Comparison of ENCODE assay signal across 24 cellular contexts in the genomic region with DNA sequence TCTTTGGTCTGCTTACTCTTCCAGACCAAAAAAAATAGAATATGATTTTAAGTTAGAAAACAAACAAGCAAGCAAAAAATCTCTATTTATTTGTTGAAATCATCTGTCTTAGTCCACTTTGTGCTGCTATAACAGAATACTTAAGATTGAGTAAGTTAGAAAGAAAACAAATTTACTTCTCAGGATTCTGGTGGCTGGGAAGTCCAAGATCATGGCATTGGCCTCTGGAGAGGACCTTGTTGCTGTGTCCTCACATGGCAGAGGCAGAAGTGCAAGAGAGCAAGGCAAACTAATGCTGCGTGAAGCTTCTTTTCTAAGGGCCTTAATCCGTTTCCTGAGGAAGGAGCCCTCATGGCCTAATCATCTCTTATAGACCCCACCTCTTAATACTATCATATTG.
"Had no signal": no experiment of that assay in that cellular context is flagged by ENCODE, and none has a peak within 500 bp of the region (broad histone marks: within the 10 kb centered on the region; RNA-seq: fewer than 3 reads in every experiment).

No MANE protein-coding gene starts in this region.

- ATAC-seq: mucosa of descending colon; naive thymus-derived CD4-positive, alpha-beta T cell; sciatic nerve; stimulated activated memory B cell treated with anti-CD40 and anti-IgM and Interleukin-4, amounts not matched to agents 10 μg/mL and 1 μg/mL and 100 μg/mL, for 72 hours; stimulated activated naive CD8-positive, alpha-beta T cell treated with anti-CD3 and anti-CD28 coated beads, Interleukin-15, amount 100 ng/mL, for 72 hours had no signal

- H3K36me3 Mint-ChIP-seq: stimulated activated memory B cell treated with anti-CD40 and anti-IgM and Interleukin-4, amounts not matched to agents 10 μg/mL and 1 μg/mL and 100 μg/mL, for 72 hours; type B pancreatic cell had no signal

- H3K27ac Mint-ChIP-seq: natural killer cell treated with Interleukin-12 subunit alpha and Interleukin-12 subunit beta and Interleukin-15 and Interleukin-18, amount 100 ng/mL, for 72 hours; progenitor cell of endocrine pancreas; stimulated activated memory B cell treated with anti-CD40 and anti-IgM and Interleukin-4, amounts not matched to agents 10 μg/mL and 1 μg/mL and 100 μg/mL, for 72 hours; stimulated activated naive CD8-positive, alpha-beta T cell treated with anti-CD3 and anti-CD28 coated beads, Interleukin-15, amount 100 ng/mL, for 72 hours; type B pancreatic cell had no signal

- H3K27ac ChIP-seq: hepatocyte, left ventricle myocardium inferior, ovary, right atrium auricular region, skin epidermis, tibial nerve, uterus had no signal

- H3K36me3 ChIP-seq: left ventricle myocardium inferior, ovary, right atrium auricular region, tibial nerve, uterus had no signal

- H3K9me3 ChIP-seq: mucosa of descending colon, ovary, right atrium auricular region, uterus had no signal

- H3K4me3 ChIP-seq: hepatocyte, left ventricle myocardium inferior, lung, mucosa of descending colon, ovary, right atrium auricular region, skin epidermis, tibial nerve, uterus had no signal

- H3K4me3 Mint-ChIP-seq: naive thymus-derived CD4-positive, alpha-beta T cell; natural killer cell treated with Interleukin-12 subunit alpha and Interleukin-12 subunit beta and Interleukin-15 and Interleukin-18, amount 100 ng/mL, for 72 hours; stimulated activated memory B cell treated with anti-CD40 and anti-IgM and Interleukin-4, amounts not matched to agents 10 μg/mL and 1 μg/mL and 100 μg/mL, for 72 hours; stimulated activated naive CD8-positive, alpha-beta T cell treated with anti-CD3 and anti-CD28 coated beads, Interleukin-15, amount 100 ng/mL, for 72 hours; type B pancreatic cell had no signal

- H3K27me3 Mint-ChIP-seq: progenitor cell of endocrine pancreas; stimulated activated naive CD8-positive, alpha-beta T cell treated with anti-CD3 and anti-CD28 coated beads, Interleukin-15, amount 100 ng/mL, for 72 hours; type B pancreatic cell had no signal

- H3K4me1 ChIP-seq: right atrium auricular region, uterus had no signal

- H3K27me3 ChIP-seq: hepatocyte, ovary, right atrium auricular region, tibial nerve, uterus had no signal

- H3K4me2 ChIP-seq: hepatocyte had no signal

- H3K9me3 Mint-ChIP-seq: natural killer cell treated with Interleukin-12 subunit alpha and Interleukin-12 subunit beta and Interleukin-15 and Interleukin-18, amount 100 ng/mL, for 72 hours had no signal

- DNase-seq: islet precursor cell; left ventricle myocardium inferior; midbrain; mucosa of descending colon; naive thymus-derived CD4-positive, alpha-beta T cell; ovary; stimulated activated CD4-positive, alpha-beta T cell treated with anti-CD3 and anti-CD28 coated beads, Interleukin-12 subunit alpha, Interleukin-12 subunit beta, amount 100 ng/mL, for 4 hours; stimulated activated CD4-positive, alpha-beta T cell treated with anti-CD3 and anti-CD28 coated beads, Interleukin-15, amount 100 ng/mL, for 24 hours; stimulated activated CD4-positive, alpha-beta T cell treated with anti-CD3 and anti-CD28 coated beads, Interleukin-2, amount 100 ng/mL, for 24 hours; stimulated activated CD4-positive, alpha-beta T cell treated with anti-CD3 and anti-CD28 coated beads, Interleukin-4, amount 100 ng/mL, for 24 hours; stimulated activated naive CD4-positive, alpha-beta T cell treated with Interleukin-2 at 50 U/mL for 16 hours; stimulated activated naive CD8-positive, alpha-beta T cell treated with anti-CD3 and anti-CD28 coated beads, Interleukin-15, amount 100 ng/mL, for 72 hours; substantia nigra; uterus had no signal

- H3K4me1 Mint-ChIP-seq: stimulated activated memory B cell treated with anti-CD40 and anti-IgM and Interleukin-4, amounts not matched to agents 10 μg/mL and 1 μg/mL and 100 μg/mL, for 72 hours; stimulated activated naive CD8-positive, alpha-beta T cell treated with anti-CD3 and anti-CD28 coated beads, Interleukin-15, amount 100 ng/mL, for 72 hours had no signal
